20 cellular contexts compared by ENCODE assay signal in genomic region chr5:113176196-113176595, GRCh38.
DNase-seq lines count a peak whose midpoint lies in the region; ATAC-seq, FAIRE-seq and TF ChIP-seq lines count a peak whose summit lies in the region.
"Had no signal": no experiment of that assay in that cellular context is flagged by ENCODE, and none has a peak within 500 bp of the region (broad histone marks: within the 10 kb centered on the region; RNA-seq: fewer than 3 reads in every experiment).

No MANE protein-coding gene starts in this region.

- H3K9me3 ChIP-seq in liver (ENCODE audit: control insufficient read depth in 4 of 4, low read length in 3 of 4) (no peaks in the 10 kb centered on the region), HepG2 (ENCODE audit: low read length) (no peaks in the 10 kb centered on the region), ascending aorta (no peaks in the 10 kb centered on the region)
- H3K9me3 ChIP-seq in naive thymus-derived CD4-positive, alpha-beta T cell (ENCODE audit: control insufficient read depth in 2 of 3, low read length in 3 of 3), result no peaks in the 10 kb centered on the region
- H3K9me3 ChIP-seq: BE2C, HAP-1 had no signal

- no peak overlapping the region for H2AFZ ChIP-seq in HepG2 (ENCODE audit: low read length)
- H2AFZ ChIP-seq: GM23248 had no signal

- FAIRE-seq in HepG2 (lab: Jason Lieb, UNC), result no peak
- FAIRE-seq: G401.6 had no signal

- ATAC-seq in HepG2 (no peak), left lobe of liver (peak; percentile 27), GM19023 (IDR thresholded peaks at IDR 0.05; ENCODE audit: unreplicated experiment) (no peak)
- ATAC-seq in naive thymus-derived CD4-positive, alpha-beta T cell, result no peak

- H3K4me1 ChIP-seq in liver (ENCODE audit: control insufficient read depth in 4 of 4, insufficient read depth in 4 of 4, low read length in 3 of 4), result peaks cover 5 to 30% (median 13%) of the 10 kb centered on the region in 4 donors
- H3K4me1 ChIP-seq in HepG2 (ENCODE audit: insufficient read depth, low read length), result 0 out of 2 replicates have a peak, but pooled peaks cover 5% of the 10 kb centered on the region
- H3K4me1 ChIP-seq in ascending aorta, result no peaks in the 10 kb centered on the region
- no peaks in the 10 kb centered on the region for H3K4me1 ChIP-seq in naive thymus-derived CD4-positive, alpha-beta T cell (ENCODE audit: control insufficient read depth in 2 of 2, insufficient read depth in 2 of 2, low read length in 2 of 2)
- H3K4me1 ChIP-seq: HAP-1 had no signal

- peaks cover 41% of the 10 kb centered on the region for H3K4me1 Mint-ChIP-seq in nephron progenitor cell
- peaks cover 0 to 2% (median 0%) of the 10 kb centered on the region in 7 donors for H3K4me1 Mint-ChIP-seq in naive thymus-derived CD4-positive, alpha-beta T cell

- intact Hi-C loops in HepG2 (cut with micrococcal nuclease; ENCODE audit: unreplicated experiment), result no loop called here
- intact Hi-C loops in ascending aorta (cut with DNase I), result no loop called here
- intact Hi-C loops in naive thymus-derived CD4-positive, alpha-beta T cell (cut with micrococcal nuclease), result no loop called here

- no peaks in the 10 kb centered on the region for H3K27me3 ChIP-seq in liver (ENCODE audit: control insufficient read depth in 4 of 4, insufficient read depth in 4 of 4, low read length in 3 of 4)
- no peaks in the 10 kb centered on the region for H3K27me3 ChIP-seq in HepG2 (ENCODE audit: control insufficient read depth in 1 of 2, insufficient read depth in 2 of 2, low read length in 2 of 2)
- H3K27me3 ChIP-seq in ascending aorta, result no peaks in the 10 kb centered on the region
- H3K27me3 ChIP-seq in naive thymus-derived CD4-positive, alpha-beta T cell (ENCODE audit: control insufficient read depth in 2 of 2, insufficient read depth in 2 of 2, low read length in 2 of 2), result no peaks in the 10 kb centered on the region
- H3K27me3 ChIP-seq: BE2C had no signal

- no peak for TF ChIP-seq EP300 in HepG2 (IDR thresholded peaks at IDR 0.05; ENCODE audit: low read depth in 2 of 2, low read length in 2 of 2)
- TF ChIP-seq EP300 in HepG2 (CRISPR knock-in tag; IDR thresholded peaks at IDR 0.05; ENCODE audit: borderline replicate concordance), result no peak

- TF ChIP-seq RAD21 in liver (IDR thresholded peaks at IDR 0.05), result no peak
- no peak for TF ChIP-seq RAD21 in HepG2 (CRISPR knock-in tag; IDR thresholded peaks at IDR 0.05)

- H3K9ac ChIP-seq in liver (ENCODE audit: low read depth in 1 of 2, low read length in 2 of 2) (no peak overlapping the region), HepG2 (ENCODE audit: insufficient read depth, low read depth, low read length) (no peak overlapping the region)
- H3K9ac ChIP-seq: GM23248 had no signal

- no TSS peak for BruUV-seq in HepG2 (replicated peaks; lab: Mats Ljungman, UMichigan)

- CTCF ChIA-PET in HepG2 (lab: Yijun Ruan, JAX; ENCODE audit: low intra/inter-chr PET ratio, low total read pairs), result no interaction called here
- CTCF ChIA-PET in naive thymus-derived CD4-positive, alpha-beta T cell (lab: Charles Lee), result interaction anchor here (0.6 to 1.1 kb wide), 2 partner anchors 10 to 68 kb away, joined by 3 read pairs; no protein-coding TSS in a partner anchor

- peak overlapping the region; percentile 27 for H3K27ac Mint-ChIP-seq in nephron progenitor cell
- no peak overlapping the region for H3K27ac Mint-ChIP-seq in naive thymus-derived CD4-positive, alpha-beta T cell
- H3K27ac Mint-ChIP-seq: CD4-positive, CD25-positive, alpha-beta regulatory T cell had no signal

- in situ Hi-C loops in HepG2 (cut with HindIII; ENCODE audit: extremely low pct_ligation_motif_present, low pct_unique_long_range_greater_than_20kb), result no loop called here

- no peaks in the 10 kb centered on the region for H3K36me3 Mint-ChIP-seq in nephron progenitor cell (ENCODE audit: low read depth)
- H3K36me3 Mint-ChIP-seq in naive thymus-derived CD4-positive, alpha-beta T cell, result no peaks in the 10 kb centered on the region
- H3K36me3 Mint-ChIP-seq: CD4-positive, CD25-positive, alpha-beta regulatory T cell had no signal

- TF ChIP-seq CTCF in liver (IDR thresholded peaks at IDR 0.05; ENCODE audit: low read depth, low read length, missing input control), result no peak
- TF ChIP-seq CTCF in HepG2 (CRISPR knock-in tag; IDR thresholded peaks at IDR 0.05), result no peak
- TF ChIP-seq CTCF in nephron progenitor cell (IDR thresholded peaks at IDR 0.05), result no peak
- no peak for TF ChIP-seq CTCF in ascending aorta (IDR thresholded peaks at IDR 0.05)

- H3K27me3 Mint-ChIP-seq in nephron progenitor cell (ENCODE audit: low read depth, poor library complexity), result peaks cover 4% of the 10 kb centered on the region
- peaks cover 3 to 22% (median 5%) of the 10 kb centered on the region in 5 donors for H3K27me3 Mint-ChIP-seq in naive thymus-derived CD4-positive, alpha-beta T cell

- no peaks in the 10 kb centered on the region for H3K9me3 Mint-ChIP-seq in nephron progenitor cell
- H3K9me3 Mint-ChIP-seq in naive thymus-derived CD4-positive, alpha-beta T cell, result no peaks in the 10 kb centered on the region
- H3K9me3 Mint-ChIP-seq: CD4-positive, CD25-positive, alpha-beta regulatory T cell; CD8-positive, alpha-beta memory T cell had no signal

- POLR2A ChIA-PET in HepG2 (lab: Yijun Ruan, JAX), result no interaction called here
- POLR2A ChIA-PET in naive thymus-derived CD4-positive, alpha-beta T cell (lab: Charles Lee), result no interaction called here

- H3K27ac ChIP-seq in liver (ENCODE audit: low read depth in 1 of 2, low read length in 2 of 2) (peak overlapping the region; percentile 80 to 87), HepG2 (ENCODE audit: extremely low read length, insufficient read depth, low read length) (no peak overlapping the region), ascending aorta (no peak overlapping the region)
- H3K27ac ChIP-seq in naive thymus-derived CD4-positive, alpha-beta T cell (ENCODE audit: low read depth, low read length), result no peak overlapping the region
- H3K27ac ChIP-seq: GM23248, HL-60 had no signal

- DNase-seq in HepG2 (ENCODE audit: low spot score), result no peak
- DNase-seq in left lobe of liver (ENCODE audit: low spot score), result no peak
- no peak for DNase-seq in nephron progenitor cell
- no peak for DNase-seq in activated CD8-positive, alpha-beta memory T cell treated with anti-CD3 and anti-CD28 coated beads for 24 hours
- no peak for DNase-seq in ascending aorta (ENCODE audit: low spot score in 2 of 2)
- DNase-seq in naive thymus-derived CD4-positive, alpha-beta T cell, result no peak
- DNase-seq: 8988T; BE2C; C1 segment of cervical spinal cord; CD4-positive, CD25-positive, alpha-beta regulatory T cell; CD8-positive, alpha-beta memory T cell; COR-L47; DMS 273 treated with DMSO at 0.1 percent for 48 hours; GM23248; IMR-90 had no signal

- H3K4me2 ChIP-seq in HepG2 (ENCODE audit: low read depth, low read length), result no peak overlapping the region

- no peak overlapping the region for H3K4me3 Mint-ChIP-seq in nephron progenitor cell
- H3K4me3 Mint-ChIP-seq in naive thymus-derived CD4-positive, alpha-beta T cell, result no peak overlapping the region
- H3K4me3 Mint-ChIP-seq: CD4-positive, CD25-positive, alpha-beta regulatory T cell; CD8-positive, alpha-beta memory T cell had no signal

- H3K36me3 ChIP-seq in liver (ENCODE audit: control insufficient read depth in 4 of 4, insufficient read depth in 3 of 4, low read depth in 1 of 4, low read length in 3 of 4), result no peaks in the 10 kb centered on the region
- H3K36me3 ChIP-seq in HepG2 (replicated peaks in 1 of 2; ENCODE audit: control insufficient read depth in 1 of 2, insufficient read depth in 2 of 2, low read length in 2 of 2), result no peaks in the 10 kb centered on the region
- no peaks in the 10 kb centered on the region for H3K36me3 ChIP-seq in ascending aorta
- no peaks in the 10 kb centered on the region for H3K36me3 ChIP-seq in naive thymus-derived CD4-positive, alpha-beta T cell (ENCODE audit: control insufficient read depth in 2 of 3, insufficient read depth in 3 of 3, low read length in 3 of 3)
- H3K36me3 ChIP-seq: HAP-1 had no signal

- H3K4me3 ChIP-seq in liver (ENCODE audit: low read depth in 1 of 3, low read length in 3 of 3) (no peak overlapping the region), HepG2 (replicated peaks in 1 of 3; ENCODE audit: insufficient read depth in 1 of 3, low read depth in 2 of 3, low read length in 3 of 3) (no peak overlapping the region), ascending aorta (no peak overlapping the region)
- H3K4me3 ChIP-seq in naive thymus-derived CD4-positive, alpha-beta T cell (ENCODE audit: low read length), result no peak overlapping the region
- H3K4me3 ChIP-seq: GM23248, HAP-1 had no signal

- 41% methylated on average over 2 of the region's 2 CpGs for WGBS in liver
- WGBS in HepG2 (ENCODE audit: low lambda C conversion rate), result 53% methylated on average over 2 of the region's 2 CpGs

- no peaks in the 10 kb centered on the region for H3K79me2 ChIP-seq in HepG2 (ENCODE audit: insufficient read depth, low read length)

- no peaks in the 10 kb centered on the region for H4K20me1 ChIP-seq in HepG2 (ENCODE audit: insufficient read depth, low read length)

- TF ChIP-seq POLR2A in HepG2 (IDR thresholded peaks at IDR 0.05; ENCODE audit: insufficient read depth in 1 of 2, low read depth in 2 of 2, low read length in 2 of 2), result no peak

TF ChIP-seq in HepG2, 621 proteins besides CTCF, POLR2A, EP300 and RAD21 (continues in another document):
- TF ChIP-seq MIER2 (CRISPR knock-in tag; IDR thresholded peaks at IDR 0.05) (no peak), JUND (CRISPR knock-in tag; IDR thresholded peaks at IDR 0.05) (no peak), SSRP1 (CRISPR knock-in tag; IDR thresholded peaks at IDR 0.05) (no peak), ZNF672 (CRISPR knock-in tag; IDR thresholded peaks at IDR 0.05) (no peak), BORCS8-MEF2B (CRISPR knock-in tag; IDR thresholded peaks at IDR 0.05) (no peak), MAF1 (CRISPR knock-in tag; IDR thresholded peaks at IDR 0.05; ENCODE audit: borderline replicate concordance) (no peak)

Comparison
In these comparisons a context has a peak if more than half of its experiments do, and no peak if none do; other contexts are left out.
1. H3K27ac ChIP-seq: peak in liver (2 of 2); none in HepG2 (single experiment), ascending aorta (0 of 2) and naive thymus-derived CD4-positive, alpha-beta T cell (single experiment).